ENCODE assay signal across 1 cellular context in the genomic region with DNA sequence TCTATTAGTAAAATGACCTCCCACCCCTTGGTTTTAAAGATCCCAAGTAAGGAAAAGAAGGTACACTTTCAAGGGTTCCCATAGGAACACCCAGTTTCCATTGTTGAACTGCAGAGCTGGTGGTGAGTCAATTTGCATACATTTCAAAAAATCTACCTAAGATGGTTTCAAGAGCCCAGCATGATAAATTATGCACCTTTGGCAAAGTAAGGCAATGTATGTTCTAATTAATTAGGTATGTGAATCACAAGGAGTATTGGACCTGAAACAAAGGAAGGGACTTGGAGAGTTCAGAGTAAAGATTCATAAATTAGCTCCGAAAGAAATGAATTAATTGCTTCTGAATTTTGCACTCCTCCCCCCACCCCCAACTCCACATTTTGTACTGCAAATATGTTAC.
TF ChIP-seq lines count a peak whose summit lies in the region.

No MANE protein-coding gene starts in this region.

TF ChIP-seq in GM23338, 12 proteins besides CTCF, POLR2A, EP300 and RAD21 (continued from another document):
- no peak for TF ChIP-seq STAT1 (IDR thresholded peaks at IDR 0.05; ENCODE audit: unreplicated experiment)
- TF ChIP-seq JUNB (IDR thresholded peaks at IDR 0.05; ENCODE audit: unreplicated experiment) = no peak
- no peak for TF ChIP-seq NANOG (IDR thresholded peaks at IDR 0.05; ENCODE audit: borderline replicate concordance)
- TF ChIP-seq EZH2phosphoT487 (IDR thresholded peaks at IDR 0.05; ENCODE audit: unreplicated experiment) = no peak
- no peak for TF ChIP-seq EZH2 (IDR thresholded peaks at IDR 0.05; ENCODE audit: low read depth, unreplicated experiment)
- TF ChIP-seq ZNF114 (CRISPR knock-in tag; IDR thresholded peaks at IDR 0.05) = no peak
- TF ChIP-seq ETS1 (IDR thresholded peaks at IDR 0.05) = no peak
- no peak for TF ChIP-seq ZNF462 (CRISPR knock-in tag; IDR thresholded peaks at IDR 0.05)
TF ChIP-seq in GM23338: peak in this region for 0.
